1 cellular context compared by ENCODE assay signal in genomic region chr5:149380466-149381121, GRCh38.
TF ChIP-seq lines count a peak whose summit lies in the region.

No MANE protein-coding gene starts in this region.

TF ChIP-seq in HepG2, 621 proteins besides CTCF, POLR2A, EP300 and RAD21 (continued from another document and continues in another):
- TF ChIP-seq PHF5A (CRISPR knock-in tag; IDR thresholded peaks at IDR 0.05; ENCODE audit: low read depth, unreplicated experiment) (no peak), RBAK (CRISPR knock-in tag; IDR thresholded peaks at IDR 0.05) (no peak), POLR2G (IDR thresholded peaks at IDR 0.05; ENCODE audit: low read depth, low read length) (no peak), PAX8 (CRISPR knock-in tag; IDR thresholded peaks at IDR 0.05; ENCODE audit: borderline replicate concordance) (no peak), HNRNPH1 (optimal IDR thresholded peaks at IDR 0.05; ENCODE audit: low read depth, low read length) (no peak), E2F2 (CRISPR knock-in tag; IDR thresholded peaks at IDR 0.05; ENCODE audit: borderline replicate concordance) (no peak), NFKBIZ (CRISPR knock-in tag; IDR thresholded peaks at IDR 0.05) (no peak), SATB2 (CRISPR knock-in tag; IDR thresholded peaks at IDR 0.05) (no peak), LCORL (IDR thresholded peaks at IDR 0.05) (no peak), LCORL (CRISPR knock-in tag; IDR thresholded peaks at IDR 0.05) (no peak; the same call in 1 of the 2 replicates), ZNF121 (CRISPR knock-in tag; IDR thresholded peaks at IDR 0.05) (no peak), ZNF567 (CRISPR knock-in tag; IDR thresholded peaks at IDR 0.05; ENCODE audit: borderline replicate concordance) (no peak), HINFP (CRISPR knock-in tag; IDR thresholded peaks at IDR 0.05; ENCODE audit: low read depth) (no peak), ZNF713 (CRISPR knock-in tag; IDR thresholded peaks at IDR 0.05) (no peak), FOXP1 (IDR thresholded peaks at IDR 0.05) (no peak), FOXP1 (CRISPR knock-in tag; IDR thresholded peaks at IDR 0.05) (no peak), ZBTB40 (IDR thresholded peaks at IDR 0.05) (no peak), ZBTB40 (CRISPR knock-in tag; IDR thresholded peaks at IDR 0.05) (no peak), XBP1 (CRISPR knock-in tag; IDR thresholded peaks at IDR 0.05) (no peak), ZFX (CRISPR knock-in tag; IDR thresholded peaks at IDR 0.05; ENCODE audit: low read depth) (peak; percentile 78), NCOA2 (CRISPR knock-in tag; IDR thresholded peaks at IDR 0.05) (0 out of 2 replicates have a peak, but pooled peaks have one; percentile 13), ARNTL (CRISPR knock-in tag; IDR thresholded peaks at IDR 0.05) (0 out of 2 replicates have a peak, but pooled peaks have one; percentile 32), CEBPZ (IDR thresholded peaks at IDR 0.05; ENCODE audit: low read length) (no peak), MTA3 (CRISPR knock-in tag; IDR thresholded peaks at IDR 0.05) (no peak), TBL1XR1 (IDR thresholded peaks at IDR 0.05; ENCODE audit: borderline replicate concordance, low read length, partially characterized antibody) (no peak), ZNF652 (CRISPR knock-in tag; IDR thresholded peaks at IDR 0.05; ENCODE audit: borderline replicate concordance, low read depth) (peak; percentile 22; the same call in 1 of the 2 replicates), ZFP90 (CRISPR knock-in tag; IDR thresholded peaks at IDR 0.05; ENCODE audit: borderline replicate concordance) (no peak), KDM5A (IDR thresholded peaks at IDR 0.05; ENCODE audit: borderline replicate concordance, low read length) (no peak), IRF1 (CRISPR knock-in tag; IDR thresholded peaks at IDR 0.05; ENCODE audit: low read depth) (no peak), HNRNPLL (IDR thresholded peaks at IDR 0.05; ENCODE audit: low read depth, low read length, poor library complexity, severe bottlenecking) (no peak), ZNF12 (CRISPR knock-in tag; IDR thresholded peaks at IDR 0.05) (no peak), KLF12 (CRISPR knock-in tag; IDR thresholded peaks at IDR 0.05; ENCODE audit: borderline replicate concordance) (no peak), KAT8 (CRISPR knock-in tag; IDR thresholded peaks at IDR 0.05) (no peak), TIGD3 (CRISPR knock-in tag; IDR thresholded peaks at IDR 0.05; ENCODE audit: borderline replicate concordance) (no peak)
- TF ChIP-seq, protein P1, sequence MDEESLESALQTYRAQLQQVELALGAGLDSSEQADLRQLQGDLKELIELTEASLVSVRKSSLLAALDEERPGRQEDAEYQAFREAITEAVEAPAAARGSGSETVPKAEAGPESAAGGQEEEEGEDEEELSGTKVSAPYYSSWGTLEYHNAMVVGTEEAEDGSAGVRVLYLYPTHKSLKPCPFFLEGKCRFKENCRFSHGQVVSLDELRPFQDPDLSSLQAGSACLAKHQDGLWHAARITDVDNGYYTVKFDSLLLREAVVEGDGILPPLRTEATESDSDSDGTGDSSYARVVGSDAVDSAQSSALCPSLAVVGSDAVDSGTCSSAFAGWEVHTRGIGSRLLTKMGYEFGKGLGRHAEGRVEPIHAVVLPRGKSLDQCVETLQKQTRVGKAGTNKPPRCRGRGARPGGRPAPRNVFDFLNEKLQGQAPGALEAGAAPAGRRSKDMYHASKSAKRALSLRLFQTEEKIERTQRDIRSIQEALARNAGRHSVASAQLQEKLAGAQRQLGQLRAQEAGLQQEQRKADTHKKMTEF (CRISPR knock-in tag; IDR thresholded peaks at IDR 0.05) = peak; percentile 33; the same call in 1 of the 2 replicates
- TF ChIP-seq, protein P2, sequence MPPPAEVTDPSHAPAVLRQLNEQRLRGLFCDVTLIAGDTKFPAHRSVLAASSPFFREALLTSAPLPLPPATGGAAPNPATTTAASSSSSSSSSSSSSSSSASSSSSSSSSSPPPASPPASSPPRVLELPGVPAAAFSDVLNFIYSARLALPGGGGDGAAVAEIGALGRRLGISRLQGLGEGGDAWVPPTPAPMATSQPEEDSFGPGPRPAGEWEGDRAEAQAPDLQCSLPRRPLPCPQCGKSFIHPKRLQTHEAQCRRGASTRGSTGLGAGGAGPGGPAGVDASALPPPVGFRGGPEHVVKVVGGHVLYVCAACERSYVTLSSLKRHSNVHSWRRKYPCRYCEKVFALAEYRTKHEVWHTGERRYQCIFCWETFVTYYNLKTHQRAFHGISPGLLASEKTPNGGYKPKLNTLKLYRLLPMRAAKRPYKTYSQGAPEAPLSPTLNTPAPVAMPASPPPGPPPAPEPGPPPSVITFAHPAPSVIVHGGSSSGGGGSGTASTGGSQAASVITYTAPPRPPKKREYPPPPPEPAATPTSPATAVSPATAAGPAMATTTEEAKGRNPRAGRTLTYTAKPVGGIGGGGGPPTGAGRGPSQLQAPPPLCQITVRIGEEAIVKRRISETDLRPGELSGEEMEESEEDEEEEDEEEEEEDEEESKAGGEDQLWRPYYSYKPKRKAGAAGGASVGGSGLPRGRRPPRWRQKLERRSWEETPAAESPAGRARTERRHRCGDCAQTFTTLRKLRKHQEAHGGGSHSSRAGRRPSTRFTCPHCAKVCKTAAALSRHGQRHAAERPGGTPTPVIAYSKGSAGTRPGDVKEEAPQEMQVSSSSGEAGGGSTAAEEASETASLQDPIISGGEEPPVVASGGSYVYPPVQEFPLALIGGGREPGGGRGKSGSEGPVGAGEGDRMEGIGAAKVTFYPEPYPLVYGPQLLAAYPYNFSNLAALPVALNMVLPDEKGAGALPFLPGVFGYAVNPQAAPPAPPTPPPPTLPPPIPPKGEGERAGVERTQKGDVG (CRISPR knock-in tag; IDR thresholded peaks at IDR 0.05; ENCODE audit: borderline replicate concordance) = no peak
- TF ChIP-seq, protein P3, sequence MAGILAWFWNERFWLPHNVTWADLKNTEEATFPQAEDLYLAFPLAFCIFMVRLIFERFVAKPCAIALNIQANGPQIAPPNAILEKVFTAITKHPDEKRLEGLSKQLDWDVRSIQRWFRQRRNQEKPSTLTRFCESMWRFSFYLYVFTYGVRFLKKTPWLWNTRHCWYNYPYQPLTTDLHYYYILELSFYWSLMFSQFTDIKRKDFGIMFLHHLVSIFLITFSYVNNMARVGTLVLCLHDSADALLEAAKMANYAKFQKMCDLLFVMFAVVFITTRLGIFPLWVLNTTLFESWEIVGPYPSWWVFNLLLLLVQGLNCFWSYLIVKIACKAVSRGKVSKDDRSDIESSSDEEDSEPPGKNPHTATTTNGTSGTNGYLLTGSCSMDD (CRISPR knock-in tag; IDR thresholded peaks at IDR 0.05) = no peak
